In genomic region chr2:72325592-72326422, GRCh38 we compare ENCODE assay signal across 8 cellular contexts.
A peak's percentile ranks its signal among the peaks of the same experiment; 100 is the strongest.
DNase-seq lines count a peak whose midpoint lies in the region; ATAC-seq, FAIRE-seq and TF ChIP-seq lines count a peak whose summit lies in the region.

No MANE protein-coding gene starts in this region.

- POLR2A ChIA-PET in activated CD8-positive, alpha-beta T cell treated with anti-CD3 and anti-CD28 coated beads, Interleukin-2, amount 10 ng/mL, durations not matched to agents 7 days and 5 days (lab: Charles Lee), result no interaction called here

- no peaks in the 10 kb centered on the region for H3K36me3 ChIP-seq in uterus

- H3K4me1 Mint-ChIP-seq in activated CD8-positive, alpha-beta T cell treated with anti-CD3 and anti-CD28 coated beads, Interleukin-2, amount 10 ng/mL, durations not matched to agents 7 days and 5 days (ENCODE audit: low read depth), result no peaks in the 10 kb centered on the region

- FAIRE-seq in GM18507 (lab: Jason Lieb, UNC), result no peak

- ATAC-seq in HG03442 (IDR thresholded peaks at IDR 0.05; ENCODE audit: unreplicated experiment) (peak; percentile 78), HG03097 (IDR thresholded peaks at IDR 0.05; ENCODE audit: low FRiP score, unreplicated experiment) (no peak)
- no peak for ATAC-seq in activated CD8-positive, alpha-beta T cell treated with anti-CD3 and anti-CD28 coated beads, Interleukin-2, amount 10 ng/mL, durations not matched to agents 7 days and 5 days

- no peak overlapping the region for H3K27ac ChIP-seq in uterus

- no peak for DNase-seq in AG09309 (ENCODE audit: low read depth)
- peak; percentile 0 for DNase-seq in GM18507 (ENCODE audit: extremely low spot score, insufficient read length, low read depth)
- peak; percentile 22 for DNase-seq in activated CD8-positive, alpha-beta T cell treated with anti-CD3 and anti-CD28 coated beads, Interleukin-2, amount 10 ng/mL, durations not matched to agents 7 days and 5 days
- peak; percentile 12 for DNase-seq in left kidney (ENCODE audit: low read depth, low spot score)
- DNase-seq in uterus, result no peak
- DNase-seq in activated effector memory CD4-positive, alpha-beta T cell treated with anti-CD3 and anti-CD28 coated beads, Interleukin-2, amount 50 U/mL, for 16 hours, result no peak

- H3K4me1 ChIP-seq in uterus, result no peaks in the 10 kb centered on the region

- no peaks in the 10 kb centered on the region for H3K27me3 Mint-ChIP-seq in activated CD8-positive, alpha-beta T cell treated with anti-CD3 and anti-CD28 coated beads, Interleukin-2, amount 10 ng/mL, durations not matched to agents 7 days and 5 days (ENCODE audit: low read depth)

- intact Hi-C loops in uterus (cut with DNase I; ENCODE audit: low total_unique reads), result no loop called here

- H3K9me3 ChIP-seq in uterus, result no peaks in the 10 kb centered on the region

- H3K36me3 Mint-ChIP-seq in activated CD8-positive, alpha-beta T cell treated with anti-CD3 and anti-CD28 coated beads, Interleukin-2, amount 10 ng/mL, durations not matched to agents 7 days and 5 days (ENCODE audit: low read depth), result no peaks in the 10 kb centered on the region

- no peak overlapping the region for H3K27ac Mint-ChIP-seq in activated CD8-positive, alpha-beta T cell treated with anti-CD3 and anti-CD28 coated beads, Interleukin-2, amount 10 ng/mL, durations not matched to agents 7 days and 5 days

- peak; percentile 66 for TF ChIP-seq CTCF in AG09309 (IDR thresholded peaks at IDR 0.05; ENCODE audit: control insufficient read depth, insufficient read depth, low read depth, low read length, missing control alignments)
- TF ChIP-seq CTCF in uterus (IDR thresholded peaks at IDR 0.05), result no peak

- no peak for TF ChIP-seq POLR2A in uterus (IDR thresholded peaks at IDR 0.05)

- H3K9me3 Mint-ChIP-seq in activated CD8-positive, alpha-beta T cell treated with anti-CD3 and anti-CD28 coated beads, Interleukin-2, amount 10 ng/mL, durations not matched to agents 7 days and 5 days (ENCODE audit: insufficient read depth), result no peaks in the 10 kb centered on the region

- no peak overlapping the region for H3K4me3 Mint-ChIP-seq in activated CD8-positive, alpha-beta T cell treated with anti-CD3 and anti-CD28 coated beads, Interleukin-2, amount 10 ng/mL, durations not matched to agents 7 days and 5 days

- CTCF ChIA-PET in activated CD8-positive, alpha-beta T cell treated with anti-CD3 and anti-CD28 coated beads, Interleukin-2, amount 10 ng/mL, durations not matched to agents 7 days and 5 days (lab: Charles Lee), result interaction anchor here (1.0 to 1.2 kb wide), 3 partner anchors 9 to 12 kb away, joined by 3 to 5 read pairs (median 3); no protein-coding TSS in a partner anchor

- H3K27me3 ChIP-seq in uterus, result no peaks in the 10 kb centered on the region

- H3K4me3 ChIP-seq in AG09309 (ENCODE audit: control insufficient read depth, low read depth, low read length) (no peak overlapping the region), uterus (no peak overlapping the region)

Comparison
In these comparisons a context has a peak if more than half of its experiments do, and no peak if none do; other contexts are left out.
1. DNase-seq: peak in GM18507 (single experiment), activated CD8-positive, alpha-beta T cell treated with anti-CD3 and anti-CD28 coated beads, Interleukin-2, amount 10 ng/mL, durations not matched to agents 7 days and 5 days (single experiment) and left kidney (single experiment); none in AG09309 (single experiment), uterus (0 of 2) and activated effector memory CD4-positive, alpha-beta T cell treated with anti-CD3 and anti-CD28 coated beads, Interleukin-2, amount 50 U/mL, for 16 hours (single experiment).